ENCODE assay signal across 8 cellular contexts in the genomic region with DNA sequence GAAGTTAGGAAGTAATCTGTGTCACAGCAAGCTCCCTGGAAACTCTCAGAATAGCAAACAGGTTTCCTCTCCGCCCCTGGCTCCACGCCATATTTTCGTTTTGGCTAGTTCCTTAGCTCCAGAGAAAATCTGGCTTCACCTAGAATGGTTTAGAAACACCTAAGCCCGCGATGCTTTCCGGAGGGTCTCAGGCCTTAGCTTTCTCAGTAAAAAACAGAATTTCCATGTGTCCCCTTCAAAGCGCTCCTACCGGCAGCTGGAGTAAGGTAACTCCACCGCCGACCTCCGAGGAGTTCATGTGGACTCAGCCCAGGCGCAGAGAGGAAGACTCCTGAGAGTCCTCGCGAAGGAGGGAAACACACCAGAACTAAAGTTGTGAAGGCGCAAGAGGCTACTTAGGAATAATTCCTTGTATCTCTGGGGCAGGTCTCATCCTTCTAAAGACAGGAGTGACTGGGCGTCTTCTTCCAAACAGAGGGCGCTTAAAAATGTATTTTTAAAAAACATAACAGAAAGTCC. TPM values are rescaled to one million over a fixed set of nuclear protein-coding genes. Genes with fewer than 3 reads are reported as not detected.
DNase-seq lines count a peak whose midpoint lies in the region; ATAC-seq and TF ChIP-seq lines count a peak whose summit lies in the region.

No MANE protein-coding gene starts in this region.

- peak overlapping the region; percentile 77 for H2AFZ ChIP-seq in SU-DHL-6 (ENCODE audit: low read depth, low read length, severe bottlenecking)

- peak overlapping the region; percentile 95 for H3K4me3 Mint-ChIP-seq in central memory CD8-positive, alpha-beta T cell

- ATAC-seq in HG03354 (IDR thresholded peaks at IDR 0.05; ENCODE audit: poor library complexity, severe bottlenecking, unreplicated experiment), result peak; percentile 26
- ATAC-seq in central memory CD8-positive, alpha-beta T cell (replicated peaks; ENCODE audit: extremely low read depth, poor library complexity, severe bottlenecking), result peak; percentile 30
- ATAC-seq in left colon, result peak; percentile 58
- ATAC-seq in GM19035 (IDR thresholded peaks at IDR 0.05; ENCODE audit: unreplicated experiment), result no peak

- intact Hi-C loops in left colon (cut with DNase I, micrococcal nuclease), result no loop called here

- peaks cover 55% of the 10 kb centered on the region for H3K4me1 Mint-ChIP-seq in central memory CD8-positive, alpha-beta T cell

- peak overlapping the region; percentile 69 for H3K27ac ChIP-seq in SU-DHL-6 (ENCODE audit: low read depth, low read length)

- H3K36me3 Mint-ChIP-seq in central memory CD8-positive, alpha-beta T cell (ENCODE audit: insufficient read depth), result peaks cover 6% of the 10 kb centered on the region

- peaks cover 6% of the 10 kb centered on the region for H3F3A ChIP-seq in SU-DHL-6 (ENCODE audit: insufficient read depth)

- no peaks in the 10 kb centered on the region for H3K9me3 Mint-ChIP-seq in central memory CD8-positive, alpha-beta T cell

- DNase-seq in COLO668 (lab: John Stamatoyannopoulos, UW; ENCODE audit: unreplicated experiment), result peak; percentile 68
- DNase-seq in central memory CD8-positive, alpha-beta T cell (ENCODE audit: low spot score in 2 of 2), result no peak
- DNase-seq in left colon, result peak; percentile 62 to 84
- DNase-seq in stimulated activated CD4-positive, alpha-beta T cell treated with anti-CD3 and anti-CD28 coated beads, Interleukin-2, amount 100 ng/mL, for 48 hours, result peak; percentile 28 to 29
- no peak for DNase-seq in effector CD4-positive, alpha-beta T cell

- no peak for TF ChIP-seq CTCF in SU-DHL-6 (IDR thresholded peaks at IDR 0.05; ENCODE audit: insufficient read depth, low read length, poor library complexity, severe bottlenecking)

- peak overlapping the region; percentile 77 for H3K9ac ChIP-seq in SU-DHL-6 (ENCODE audit: low read length)

- H4K20me1 ChIP-seq in SU-DHL-6 (ENCODE audit: low read depth, low read length), result no peaks in the 10 kb centered on the region

- peak overlapping the region; percentile 71 for H3K27ac Mint-ChIP-seq in central memory CD8-positive, alpha-beta T cell (ENCODE audit: low read depth)

- no peaks in the 10 kb centered on the region for H3K9me2 ChIP-seq in SU-DHL-6 (replicated peaks; ENCODE audit: insufficient read depth, low read length)

- peaks cover 31% of the 10 kb centered on the region for H3K79me2 ChIP-seq in SU-DHL-6 (ENCODE audit: insufficient read depth, low read length)

- no peaks in the 10 kb centered on the region for H3K27me3 ChIP-seq in SU-DHL-6 (ENCODE audit: low read length)

- no peaks in the 10 kb centered on the region for H3K9me3 ChIP-seq in SU-DHL-6 (ENCODE audit: insufficient read depth, low read length)

- peak overlapping the region; percentile 98 for H3K4me3 ChIP-seq in SU-DHL-6 (ENCODE audit: insufficient read depth, low read length, poor library complexity, severe bottlenecking)

- H3K27me3 Mint-ChIP-seq in central memory CD8-positive, alpha-beta T cell, result no peaks in the 10 kb centered on the region

- peak overlapping the region; percentile 88 for H3K4me2 ChIP-seq in SU-DHL-6 (ENCODE audit: low read depth, low read length, poor library complexity, severe bottlenecking)

- H3K36me3 ChIP-seq in SU-DHL-6 (ENCODE audit: low read length), result peaks cover 5% of the 10 kb centered on the region; the same call in 1 of the 2 replicates

RNA-seq across cellular contexts. Expression of a gene that starts 0.4 kb away (rescaled TPM):
- 10 to 100 TPM; 14.8 to 14.9 TPM for total RNA-seq in left colon

Comparison
In these comparisons a context has a peak if more than half of its experiments do, and no peak if none do; other contexts are left out.
1. DNase-seq: peak in COLO668 (single experiment), left colon (2 of 2) and stimulated activated CD4-positive, alpha-beta T cell treated with anti-CD3 and anti-CD28 coated beads, Interleukin-2, amount 100 ng/mL, for 48 hours (2 of 2); none in central memory CD8-positive, alpha-beta T cell (0 of 2) and effector CD4-positive, alpha-beta T cell (single experiment).